ENCODE assay signal across 26 cellular contexts in genomic region chr10:21242915-21243314, GRCh38.
"Had no signal": no experiment of that assay in that cellular context is flagged by ENCODE, and none has a peak within 500 bp of the region (broad histone marks: within the 10 kb centered on the region; RNA-seq: fewer than 3 reads in every experiment).

No MANE protein-coding gene starts in this region.

- ATAC-seq: naive thymus-derived CD8-positive, alpha-beta T cell; natural killer cell treated with Interleukin-12 subunit alpha and Interleukin-12 subunit beta and Interleukin-15 and Interleukin-18, amount 100 ng/mL, for 72 hours; pancreas; psoas muscle; right cardiac atrium; right lobe of liver; stimulated activated memory B cell treated with anti-CD40 and anti-IgM and Interleukin-4, amounts not matched to agents 10 μg/mL and 1 μg/mL and 100 μg/mL, for 72 hours; stimulated activated naive CD8-positive, alpha-beta T cell treated with anti-CD3 and anti-CD28 coated beads, Interleukin-15, Interleukin-2, amounts not matched to agents 100 U/mL and 50 U/mL, for 24 hours had no signal

- H3K9me3 ChIP-seq: neutrophil, pancreas, psoas muscle, right lobe of liver, sigmoid colon, stomach, thoracic aorta, thyroid gland, tibial nerve, upper lobe of left lung, vagina had no signal

- H3K4me3 Mint-ChIP-seq: naive thymus-derived CD8-positive, alpha-beta T cell; natural killer cell treated with Interleukin-12 subunit alpha and Interleukin-12 subunit beta and Interleukin-15 and Interleukin-18, amount 100 ng/mL, for 72 hours; nephron progenitor cell; neural crest cell; stimulated activated memory B cell treated with anti-CD40 and anti-IgM and Interleukin-4, amounts not matched to agents 10 μg/mL and 1 μg/mL and 100 μg/mL, for 72 hours had no signal

- H3K27me3 Mint-ChIP-seq: stimulated activated memory B cell treated with anti-CD40 and anti-IgM and Interleukin-4, amounts not matched to agents 10 μg/mL and 1 μg/mL and 100 μg/mL, for 72 hours had no signal

- H3K36me3 ChIP-seq: neutrophil, pancreas, right lobe of liver, sigmoid colon, stomach, thoracic aorta, thyroid gland, tibial nerve, upper lobe of left lung, vagina had no signal

- H3K4me1 ChIP-seq: pancreas, psoas muscle, right lobe of liver, sigmoid colon, stomach, thyroid gland, upper lobe of left lung, vagina had no signal

- H3K27ac Mint-ChIP-seq: naive thymus-derived CD8-positive, alpha-beta T cell; natural killer cell treated with Interleukin-12 subunit alpha and Interleukin-12 subunit beta and Interleukin-15 and Interleukin-18, amount 100 ng/mL, for 72 hours; stimulated activated memory B cell treated with anti-CD40 and anti-IgM and Interleukin-4, amounts not matched to agents 10 μg/mL and 1 μg/mL and 100 μg/mL, for 72 hours had no signal

- H3K4me3 ChIP-seq: pancreas, psoas muscle, right lobe of liver, sigmoid colon, stomach, thoracic aorta, thyroid gland, tibial nerve, upper lobe of left lung, vagina had no signal

- DNase-seq: naive thymus-derived CD8-positive, alpha-beta T cell; nephron progenitor cell; nucleus accumbens; pancreas; psoas muscle; right cardiac atrium; sigmoid colon; small intestine; stimulated activated CD4-positive, alpha-beta T cell treated with anti-CD3 and anti-CD28 coated beads, Interleukin-15, amount 100 ng/mL, for 24 hours; stimulated activated CD4-positive, alpha-beta T cell treated with anti-CD3 and anti-CD28 coated beads, Interleukin-2, amount 100 ng/mL, for 24 hours; stimulated activated CD4-positive, alpha-beta T cell treated with anti-CD3 and anti-CD28 coated beads, Interleukin-2, amount 100 ng/mL, for 48 hours; stimulated activated CD4-positive, alpha-beta T cell treated with anti-CD3 and anti-CD28 coated beads, Interleukin-4, amount 100 ng/mL, for 4 hours; stimulated activated CD8-positive, alpha-beta memory T cell treated with anti-CD3 and anti-CD28 coated beads, Interleukin-4, amount 100 ng/mL, for 48 hours; stimulated activated naive CD4-positive, alpha-beta T cell; stimulated activated naive CD8-positive, alpha-beta T cell treated with anti-CD3 and anti-CD28 coated beads, Interleukin-15, Interleukin-2, amounts not matched to agents 100 U/mL and 50 U/mL, for 24 hours; stomach; thyroid gland; upper lobe of left lung had no signal

- H3K4me1 Mint-ChIP-seq: neural crest cell; stimulated activated memory B cell treated with anti-CD40 and anti-IgM and Interleukin-4, amounts not matched to agents 10 μg/mL and 1 μg/mL and 100 μg/mL, for 72 hours had no signal

- H3K9me3 Mint-ChIP-seq: natural killer cell treated with Interleukin-12 subunit alpha and Interleukin-12 subunit beta and Interleukin-15 and Interleukin-18, amount 100 ng/mL, for 72 hours had no signal

- H3K36me3 Mint-ChIP-seq: naive thymus-derived CD8-positive, alpha-beta T cell; natural killer cell treated with Interleukin-12 subunit alpha and Interleukin-12 subunit beta and Interleukin-15 and Interleukin-18, amount 100 ng/mL, for 72 hours; stimulated activated memory B cell treated with anti-CD40 and anti-IgM and Interleukin-4, amounts not matched to agents 10 μg/mL and 1 μg/mL and 100 μg/mL, for 72 hours had no signal

- H3K27ac ChIP-seq: neutrophil, pancreas, psoas muscle, right lobe of liver, sigmoid colon, stomach, thoracic aorta, thyroid gland, tibial nerve, upper lobe of left lung, vagina had no signal

- H3K27me3 ChIP-seq: neutrophil, pancreas, right lobe of liver, sigmoid colon, stomach, thyroid gland, tibial nerve, upper lobe of left lung, vagina had no signal
